ENCODE assay signal across 8 cellular contexts in the genomic region with DNA sequence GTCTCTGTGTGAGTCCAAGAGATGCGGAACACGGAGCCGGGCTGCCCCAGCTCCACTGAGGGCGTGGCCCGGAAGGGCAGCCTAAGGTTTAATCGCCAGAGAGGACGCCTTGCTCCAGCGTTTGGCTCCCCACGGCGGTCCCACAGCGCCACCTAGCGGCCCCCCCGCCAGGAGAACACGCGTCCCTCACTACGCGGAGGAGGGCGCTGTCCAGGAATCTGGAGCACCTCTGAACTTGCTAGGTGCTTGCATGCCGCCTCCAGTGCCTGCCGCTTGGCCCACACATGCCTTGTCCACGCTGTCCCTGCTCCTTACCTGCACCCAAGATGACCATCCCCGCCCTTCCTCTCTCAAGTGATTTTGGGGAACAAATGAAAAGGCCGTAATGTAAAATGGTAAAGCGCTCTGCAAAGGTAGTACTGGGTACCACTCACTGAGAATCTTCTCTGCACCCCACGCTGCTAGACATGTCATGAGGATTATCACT. TPM values are rescaled to one million over a fixed set of nuclear protein-coding genes. Genes with fewer than 3 reads are reported as not detected.
DNase-seq lines count a peak whose midpoint lies in the region; TF ChIP-seq lines count a peak whose summit lies in the region.

No MANE protein-coding gene starts in this region.

- H3K9me3 ChIP-seq in ES-I3 (ENCODE audit: control insufficient read depth, insufficient read depth, low read length) (no peaks in the 10 kb centered on the region), Karpas-422 (ENCODE audit: low read length) (no peaks in the 10 kb centered on the region), neutrophil (no peaks in the 10 kb centered on the region)

- no peaks in the 10 kb centered on the region for H3K79me2 ChIP-seq in Karpas-422 (ENCODE audit: low read length)

- TF ChIP-seq CTCF in fibroblast of villous mesenchyme (IDR thresholded peaks at IDR 0.05; ENCODE audit: insufficient read depth, low read depth, low read length) (peak; percentile 100), neutrophil (IDR thresholded peaks at IDR 0.05) (peak; percentile 82)

- no peaks in the 10 kb centered on the region for H3K9me2 ChIP-seq in Karpas-422 (replicated peaks; ENCODE audit: insufficient read depth, low read length)

- peak overlapping the region; percentile 61 for H3K4me3 ChIP-seq in Karpas-422 (ENCODE audit: low read length)
- no peak overlapping the region for H3K4me3 ChIP-seq in fibroblast of villous mesenchyme (ENCODE audit: low read depth, low read length)
- H3K4me3 ChIP-seq in neutrophil (ENCODE audit: low read depth in 1 of 2, low read length in 1 of 2): no peak overlapping the region

- H3K27me3 ChIP-seq in Karpas-422 (ENCODE audit: low read length): no peaks in the 10 kb centered on the region
- peaks cover 33% of the 10 kb centered on the region for H3K27me3 ChIP-seq in neutrophil

- H3K36me3 ChIP-seq in ES-I3 (ENCODE audit: insufficient read depth, low read length) (no peaks in the 10 kb centered on the region), Karpas-422 (ENCODE audit: insufficient read depth, low read length) (no peaks in the 10 kb centered on the region), neutrophil (no peaks in the 10 kb centered on the region)

- H4K20me1 ChIP-seq in Karpas-422 (ENCODE audit: insufficient read depth, low read depth, low read length): no peaks in the 10 kb centered on the region

- peak; percentile 81 for DNase-seq in GOT3 (lab: John Stamatoyannopoulos, UW)
- DNase-seq in Karpas-422: peak; percentile 96
- peak; percentile 90 for DNase-seq in RPMI8226
- DNase-seq in activated T-helper 1 cell treated with anti-CD3 and anti-CD28 coated beads, Interleukin-2, amount 50 U/mL, for 16 hours (ENCODE audit: low read depth in 1 of 2, low spot score in 1 of 2): peak; percentile 77 to 83
- DNase-seq in fibroblast of villous mesenchyme (ENCODE audit: low read depth): peak; percentile 85
- DNase-seq in superior temporal gyrus (ENCODE audit: extremely low spot score): peak; percentile 90

- H3K27ac ChIP-seq in Karpas-422 (ENCODE audit: low read length): no peak overlapping the region
- H3K27ac ChIP-seq in neutrophil: no peak overlapping the region

- H2AFZ ChIP-seq in Karpas-422 (ENCODE audit: low read length): peak overlapping the region; percentile 96

- H3K4me1 ChIP-seq in ES-I3 (ENCODE audit: insufficient read depth, low read length) (no peaks in the 10 kb centered on the region), Karpas-422 (ENCODE audit: low read length) (peaks cover 4% of the 10 kb centered on the region), neutrophil (ENCODE audit: control insufficient read depth in 1 of 2, insufficient read depth in 1 of 2, low read depth in 1 of 2, low read length in 1 of 2) (peaks cover 3 to 5% of the 10 kb centered on the region in 2 experiments)

- H3K4me2 ChIP-seq in Karpas-422 (ENCODE audit: low read depth, low read length, poor library complexity, severe bottlenecking): peak overlapping the region; percentile 69

- H3K9ac ChIP-seq in ES-I3 (ENCODE audit: low read depth, low read length) (peak overlapping the region; percentile 28; the same call in 1 of the 2 replicates), Karpas-422 (ENCODE audit: low read length) (peak overlapping the region; percentile 59)

RNA-seq across cellular contexts. Expression of a gene that starts 14.4 kb away (rescaled TPM):
- 39.9 and 50.3 TPM in 2 replicates for total RNA-seq in Karpas-422 (2014; rRNA removed; shearing (Covaris generic); ENCODE audit: low replicate concordance)
- total RNA-seq in fibroblast of villous mesenchyme: 89.8 and 98.2 TPM in 2 replicates
